In the genomic region with DNA sequence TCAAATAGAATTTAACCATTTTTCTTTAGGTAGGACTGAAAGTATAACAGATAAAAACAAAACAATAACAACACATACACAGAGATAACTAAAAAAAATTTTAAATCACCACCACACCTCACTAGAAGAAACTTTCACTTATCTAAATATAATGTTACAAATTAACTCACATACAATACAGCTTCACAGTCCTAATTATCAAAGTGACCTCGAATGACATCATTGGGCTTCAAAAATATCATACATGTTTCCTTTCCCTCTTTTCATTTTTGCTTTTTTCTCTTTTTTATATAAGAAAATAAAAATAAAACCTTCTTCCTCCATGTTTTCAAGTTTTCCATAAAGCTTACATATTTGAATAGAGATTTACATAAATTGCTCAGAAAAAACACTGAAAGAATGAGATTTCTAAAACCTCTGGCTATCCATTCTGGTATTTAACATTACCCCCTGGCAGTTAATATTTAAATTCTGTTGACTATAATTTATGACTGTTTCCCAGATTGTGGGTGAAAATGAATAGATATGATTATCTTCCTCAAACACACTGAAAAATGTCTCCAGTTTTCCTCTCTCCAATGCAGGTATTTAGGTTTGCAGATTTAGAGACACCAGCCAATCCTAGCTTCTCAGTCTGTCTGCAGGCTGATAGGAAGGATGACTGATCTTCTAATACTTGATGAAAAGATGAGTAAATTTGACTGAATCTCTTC, we compare ENCODE assay signal across 23 cellular contexts.
"Had no signal": no experiment of that assay in that cellular context is flagged by ENCODE, and none has a peak within 500 bp of the region (broad histone marks: within the 10 kb centered on the region; RNA-seq: fewer than 3 reads in every experiment).

No MANE protein-coding gene starts in this region.

- H3K4me1 Mint-ChIP-seq: central memory CD8-positive, alpha-beta T cell had no signal

- H3K27me3 Mint-ChIP-seq: activated CD8-positive, alpha-beta T cell treated with anti-CD3 and anti-CD28 coated beads for 36 hours; activated naive CD8-positive, alpha-beta T cell treated with anti-CD3 and anti-CD28 coated beads, Interleukin-2, amount 10 ng/mL, durations not matched to agents 7 days and 5 days had no signal

- H3K4me3 ChIP-seq: adrenal gland, Peyer's patch, SJSA1 had no signal

- H3K36me3 ChIP-seq: adrenal gland, Peyer's patch, SJSA1 had no signal

- ATAC-seq: activated CD4-positive, CD25-positive, alpha-beta regulatory T cell treated with anti-CD3 and anti-CD28 coated beads, Interleukin-2, amount 50 U/mL, for 24 hours; activated CD8-positive, alpha-beta T cell treated with anti-CD3 and anti-CD28 coated beads for 36 hours had no signal

- H3K27ac ChIP-seq: adrenal gland, Peyer's patch, SJSA1 had no signal

- DNase-seq: activated CD4-positive, alpha-beta T cell treated with anti-CD3 and anti-CD28 coated beads for 4 hours; activated CD8-positive, alpha-beta memory T cell treated with anti-CD3 and anti-CD28 coated beads, Interleukin-2, amount 50 U/mL, for 4 hours; activated CD8-positive, alpha-beta T cell treated with anti-CD3 and anti-CD28 coated beads for 36 hours; activated naive CD4-positive, alpha-beta T cell treated with anti-CD3 and anti-CD28 coated beads, Interleukin-2, amount 50 U/mL, for 16 hours; activated naive CD8-positive, alpha-beta T cell treated with anti-CD3 and anti-CD28 coated beads, Interleukin-2, amount 10 ng/mL, durations not matched to agents 7 days and 5 days; activated T-cell treated with anti-CD3 and anti-CD28 coated beads, Interleukin-2, amount 50 U/mL, for 1 hour; adrenal gland; aorta; KG1; NCI-H1092; NCI-H1417; NCI-H1930; NCI-H2171; NCI-H2227 treated with DMSO at 0.1 percent for 48 hours; NCI-H446 treated with DMSO at 0.1 percent for 48 hours; NCI-H524 treated with DMSO at 0.1 percent for 48 hours; NCI-H774; Peyer's patch; SHP77 had no signal

- H3K27ac Mint-ChIP-seq: activated CD8-positive, alpha-beta T cell treated with anti-CD3 and anti-CD28 coated beads for 36 hours; activated naive CD8-positive, alpha-beta T cell treated with anti-CD3 and anti-CD28 coated beads, Interleukin-2, amount 10 ng/mL, durations not matched to agents 7 days and 5 days; T-helper 1 cell treated with Interleukin-12 subunit alpha and Interleukin-12 subunit beta and Interleukin-4 antibody, amounts not matched to agents 30 μg/mL and 1 μg/mL, for 36 hours had no signal

- H3K27me3 ChIP-seq: adrenal gland, Peyer's patch, SJSA1 had no signal

- H3K4me1 ChIP-seq: adrenal gland, SJSA1 had no signal

- H3K9me3 ChIP-seq: adrenal gland, Peyer's patch, SJSA1 had no signal

- H3K9me3 Mint-ChIP-seq: activated CD8-positive, alpha-beta T cell treated with anti-CD3 and anti-CD28 coated beads for 36 hours; activated naive CD8-positive, alpha-beta T cell treated with anti-CD3 and anti-CD28 coated beads, Interleukin-2, amount 10 ng/mL, durations not matched to agents 7 days and 5 days; central memory CD8-positive, alpha-beta T cell; T-helper 1 cell treated with Interleukin-12 subunit alpha and Interleukin-12 subunit beta and Interleukin-4 antibody, amounts not matched to agents 30 μg/mL and 1 μg/mL, for 36 hours had no signal

- H3K4me3 Mint-ChIP-seq: activated CD8-positive, alpha-beta T cell treated with anti-CD3 and anti-CD28 coated beads for 36 hours; activated naive CD8-positive, alpha-beta T cell treated with anti-CD3 and anti-CD28 coated beads, Interleukin-2, amount 10 ng/mL, durations not matched to agents 7 days and 5 days; central memory CD8-positive, alpha-beta T cell; T-helper 1 cell treated with Interleukin-12 subunit alpha and Interleukin-12 subunit beta and Interleukin-4 antibody, amounts not matched to agents 30 μg/mL and 1 μg/mL, for 36 hours had no signal
